In the genomic region with DNA sequence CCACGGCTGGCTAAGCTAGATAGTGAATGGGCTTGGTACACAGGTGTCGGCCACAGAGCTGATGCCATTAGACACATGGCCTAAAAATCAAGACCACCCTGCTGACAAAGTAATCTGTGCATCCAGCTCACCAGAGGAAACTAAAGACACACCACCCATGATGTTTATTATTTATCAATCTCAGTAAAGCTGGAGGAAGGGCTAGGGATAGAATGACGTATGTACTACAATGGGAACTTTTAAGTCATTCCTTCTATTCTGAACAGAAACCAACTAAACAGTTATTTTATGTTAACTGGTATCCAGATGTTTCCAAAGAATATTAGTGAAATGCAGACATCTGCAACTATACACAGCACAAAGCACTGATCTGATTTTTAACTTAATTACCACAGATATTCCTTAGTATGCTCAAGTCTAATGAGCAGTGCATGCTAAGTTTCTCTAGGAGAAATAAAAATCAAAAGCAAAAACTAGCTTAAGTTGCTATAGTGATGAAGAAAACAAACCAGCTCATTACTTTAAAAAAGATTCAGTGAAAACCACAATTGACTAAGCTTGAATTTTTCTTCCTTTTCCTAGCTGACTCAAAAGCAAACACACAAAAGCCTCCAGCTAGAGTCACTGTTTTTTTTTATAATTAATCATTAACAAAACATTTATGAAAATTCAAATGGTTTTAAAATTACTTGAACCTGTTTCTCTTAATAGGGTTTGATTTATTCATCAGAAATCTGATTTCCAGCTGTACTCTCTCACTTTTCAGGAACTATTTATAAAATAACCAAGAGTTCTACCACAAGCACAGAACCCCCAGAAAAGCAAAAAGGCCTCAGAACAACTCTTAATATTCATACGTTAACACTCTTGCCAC, we compare ENCODE assay signal across 7 cellular contexts.
DNase-seq lines count a peak whose midpoint lies in the region; ATAC-seq and TF ChIP-seq lines count a peak whose summit lies in the region.
"Not testable (repeated sequence)": the region's sequence is repeated elsewhere in the genome, so short reads cannot be mapped to it uniquely, and the experiment has no call there.

No MANE protein-coding gene starts in this region.

- DNase-seq in EL (peak; percentile 4), M059J (ENCODE audit: low read depth) (peak; percentile 30), adipocyte (ENCODE audit: low read depth) (peak; percentile 25), fibroblast of mammary gland (ENCODE audit: low read depth) (peak; percentile 68)
- peak in 1 of 9 donors; percentile 4 for DNase-seq in naive thymus-derived CD4-positive, alpha-beta T cell

- not testable (repeated sequence) for H3K9me3 ChIP-seq in adipocyte (ENCODE audit: control insufficient read depth, low read length); naive thymus-derived CD4-positive, alpha-beta T cell (ENCODE audit: control insufficient read depth in 2 of 3, low read length in 3 of 3)

- CTCF ChIA-PET in naive thymus-derived CD4-positive, alpha-beta T cell (lab: Charles Lee): not testable (repeated sequence)

- H3K36me3 Mint-ChIP-seq in naive thymus-derived CD4-positive, alpha-beta T cell: not testable (repeated sequence)

- not testable (repeated sequence) for H3K4me3 ChIP-seq in adipocyte (ENCODE audit: low read length); fibroblast of mammary gland (ENCODE audit: control insufficient read depth, low read depth, low read length); naive thymus-derived CD4-positive, alpha-beta T cell (ENCODE audit: low read length)

- not testable (repeated sequence) for H3K4me1 Mint-ChIP-seq in naive thymus-derived CD4-positive, alpha-beta T cell

- not testable (repeated sequence) for H3K9ac ChIP-seq in adipocyte (ENCODE audit: low read length)

- not testable (repeated sequence) for H3K4me3 Mint-ChIP-seq in naive thymus-derived CD4-positive, alpha-beta T cell

- peak; percentile 43 for ATAC-seq in GM19467 (IDR thresholded peaks at IDR 0.05; ENCODE audit: unreplicated experiment)
- peak; percentile 50 for ATAC-seq in HG02938 (IDR thresholded peaks at IDR 0.05; ENCODE audit: unreplicated experiment)
- ATAC-seq in naive thymus-derived CD4-positive, alpha-beta T cell: peak; percentile 6

- not testable (repeated sequence) for H3K27ac Mint-ChIP-seq in naive thymus-derived CD4-positive, alpha-beta T cell

- POLR2A ChIA-PET in naive thymus-derived CD4-positive, alpha-beta T cell (lab: Charles Lee): not testable (repeated sequence)

- TF ChIP-seq CTCF in fibroblast of mammary gland (conservative IDR thresholded peaks at IDR 0.05; ENCODE audit: control insufficient read depth, insufficient read depth, low read depth, low read length): not testable (repeated sequence)

- H3K36me3 ChIP-seq in adipocyte (ENCODE audit: control insufficient read depth, insufficient read depth, low read length, severe bottlenecking); naive thymus-derived CD4-positive, alpha-beta T cell (ENCODE audit: control insufficient read depth in 2 of 3, insufficient read depth in 3 of 3, low read length in 3 of 3): not testable (repeated sequence)

- H3K27me3 Mint-ChIP-seq in naive thymus-derived CD4-positive, alpha-beta T cell: peaks cover 0 to 19% (median 0%) of the 10 kb centered on the region in 5 donors

- H3K27me3 ChIP-seq in adipocyte (replicated peaks; ENCODE audit: control insufficient read depth, insufficient read depth, low read length); naive thymus-derived CD4-positive, alpha-beta T cell (ENCODE audit: control insufficient read depth in 2 of 2, insufficient read depth in 2 of 2, low read length in 2 of 2): not testable (repeated sequence)

- not testable (repeated sequence) for H3K9me3 Mint-ChIP-seq in naive thymus-derived CD4-positive, alpha-beta T cell

- not testable (repeated sequence) for H3K4me1 ChIP-seq in adipocyte (ENCODE audit: control insufficient read depth, insufficient read depth, low read length); naive thymus-derived CD4-positive, alpha-beta T cell (ENCODE audit: control insufficient read depth in 2 of 2, insufficient read depth in 2 of 2, low read length in 2 of 2)

- intact Hi-C loops in naive thymus-derived CD4-positive, alpha-beta T cell (cut with micrococcal nuclease): not testable (repeated sequence)

- not testable (repeated sequence) for H3K27ac ChIP-seq in naive thymus-derived CD4-positive, alpha-beta T cell (ENCODE audit: low read depth, low read length)
